Comparison of ENCODE assay signal across 10 cellular contexts in genomic region chr3:45647148-45647619, GRCh38. TPM values are rescaled to one million over a fixed set of nuclear protein-coding genes. Genes with fewer than 3 reads are reported as not detected.
DNase-seq lines count a peak whose midpoint lies in the region; ATAC-seq and TF ChIP-seq lines count a peak whose summit lies in the region.
"Had no signal": no experiment of that assay in that cellular context is flagged by ENCODE, and none has a peak within 500 bp of the region (broad histone marks: within the 10 kb centered on the region; RNA-seq: fewer than 3 reads in every experiment).

No MANE protein-coding gene starts in this region.

- H3K4me1 ChIP-seq in Peyer's patch (peaks cover 0 to 22% (median 0%) of the 10 kb centered on the region in 4 donors), osteoblast (ENCODE audit: insufficient read depth, low read length) (peaks cover 57% of the 10 kb centered on the region)

- no peak for ATAC-seq in GM21360 (IDR thresholded peaks at IDR 0.05; ENCODE audit: unreplicated experiment)
- no peak for ATAC-seq in HG03039 (IDR thresholded peaks at IDR 0.05; ENCODE audit: unreplicated experiment)
- ATAC-seq: GM12878 had no signal

- H3K27ac ChIP-seq in Peyer's patch (peak overlapping the region in 3 of 4 donors; percentile 27 to 62 (median 28)), osteoblast (ENCODE audit: low read depth, low read length) (peak overlapping the region; percentile 99)

- no peak for TF ChIP-seq POLR2A in Peyer's patch (IDR thresholded peaks at IDR 0.05)

- H3K27me3 ChIP-seq in Peyer's patch (no peaks in the 10 kb centered on the region), osteoblast (ENCODE audit: insufficient read depth, low read length) (no peaks in the 10 kb centered on the region)

- H3K36me3 ChIP-seq in Peyer's patch (no peaks in the 10 kb centered on the region), osteoblast (ENCODE audit: insufficient read depth, low read length) (no peaks in the 10 kb centered on the region)

- TF ChIP-seq CTCF in Peyer's patch (IDR thresholded peaks at IDR 0.05) (no peak), epithelial cell of esophagus (IDR thresholded peaks at IDR 0.05; ENCODE audit: insufficient read depth, low read depth, low read length, missing control alignments) (no peak), osteoblast (IDR thresholded peaks at IDR 0.05; ENCODE audit: extremely low read depth, low read depth, low read length) (no peak)

- no peaks in the 10 kb centered on the region for H3K9me3 ChIP-seq in Peyer's patch
- H3K9me3 ChIP-seq in osteoblast (ENCODE audit: low read depth, low read length): no peaks in the 10 kb centered on the region

- no peak overlapping the region for H2AFZ ChIP-seq in osteoblast (ENCODE audit: low read length)

- H3K4me3 ChIP-seq in Peyer's patch: no peak overlapping the region
- no peak overlapping the region for H3K4me3 ChIP-seq in epithelial cell of esophagus (ENCODE audit: low read length)
- H3K4me3 ChIP-seq in osteoblast (ENCODE audit: insufficient read depth, low read length): no peak overlapping the region
- H3K4me3 ChIP-seq: GM12878 had no signal

- DNase-seq in DMS 273 (lab: John Stamatoyannopoulos, UW; ENCODE audit: unreplicated experiment) (peak; percentile 41), Peyer's patch (no peak), epithelial cell of esophagus (ENCODE audit: low read depth) (peak; percentile 85), osteoblast (ENCODE audit: insufficient read length, low spot score, missing footprints) (peak; percentile 92)
- DNase-seq in activated naive CD4-positive, alpha-beta T cell (lab: John Stamatoyannopoulos, UW): no peak
- DNase-seq in activated CD4-positive, alpha-beta T cell treated with anti-CD3 and anti-CD28 coated beads, Interleukin-2, amount 50 U/mL, for 4 hours: no peak
- DNase-seq: NCI-H524 had no signal

- H3K79me2 ChIP-seq in osteoblast (ENCODE audit: insufficient read depth, low read length): peaks cover 62% of the 10 kb centered on the region

- H4K20me1 ChIP-seq in osteoblast (ENCODE audit: insufficient read depth, low read length): no peaks in the 10 kb centered on the region

- H3K4me2 ChIP-seq in osteoblast (ENCODE audit: insufficient read depth, low read length): peak overlapping the region; percentile 2

RNA-seq across cellular contexts. Expression of gene SACM1L, which starts 42.0 kb away (rescaled TPM):
- total RNA-seq in Peyer's patch (10 to 100 TPM; 42.0 to 79.2 (median 59.2) TPM), osteoblast (28.6 and 39.5 TPM in 2 replicates)

RNA-seq across cellular contexts. Expression of gene LIMD1, which starts 52.6 kb away (rescaled TPM):
- total RNA-seq in Peyer's patch (10 to 100 TPM; 19.0 to 41.8 (median 27.8) TPM), osteoblast (14.4 and 17.4 TPM in 2 replicates)

Comparison
In these comparisons a context has a peak if more than half of its experiments do, and no peak if none do; other contexts are left out.
1. DNase-seq: peak in DMS 273 (single experiment), epithelial cell of esophagus (single experiment) and osteoblast (single experiment); none in Peyer's patch (0 of 3), activated naive CD4-positive, alpha-beta T cell (0 of 4) and activated CD4-positive, alpha-beta T cell treated with anti-CD3 and anti-CD28 coated beads, Interleukin-2, amount 50 U/mL, for 4 hours (0 of 2).